Comparison of ENCODE assay signal across 8 cellular contexts in genomic region chr7:17941171-17941490, GRCh38. TPM values are rescaled to one million over a fixed set of nuclear protein-coding genes. Genes with fewer than 3 reads are reported as not detected.
DNase-seq lines count a peak whose midpoint lies in the region; ATAC-seq and TF ChIP-seq lines count a peak whose summit lies in the region.

No MANE protein-coding gene starts in this region.

- CTCF ChIA-PET in CD4-positive, alpha-beta memory T cell (lab: Charles Lee; ENCODE audit: partially characterized antibody) = no interaction called here

- POLR2A ChIA-PET in CD4-positive, alpha-beta memory T cell (lab: Charles Lee; ENCODE audit: partially characterized antibody) = interaction anchor here (2.6 kb wide), 1 partner anchor 12 kb away, joined by 9 read pairs; no protein-coding TSS in a partner anchor

- TF ChIP-seq CTCF in astrocyte of the spinal cord (IDR thresholded peaks at IDR 0.05; ENCODE audit: low read depth, low read length) (no peak), testis (IDR thresholded peaks at IDR 0.05) (no peak)

- H2AFZ ChIP-seq in Karpas-422 (ENCODE audit: low read length) = peak overlapping the region; percentile 15; the same call in 1 of the 2 replicates

- H3K27ac Mint-ChIP-seq in CD4-positive, alpha-beta memory T cell = peak overlapping the region; percentile 89 to 99 (median 99)

- no peaks in the 10 kb centered on the region for H3K27me3 ChIP-seq in CD4-positive, alpha-beta memory T cell (ENCODE audit: insufficient read depth, low read length)
- H3K27me3 ChIP-seq in Karpas-422 (ENCODE audit: low read length) (no peaks in the 10 kb centered on the region), testis (no peaks in the 10 kb centered on the region)

- H3K9ac ChIP-seq in Karpas-422 (ENCODE audit: low read length) = peak overlapping the region; percentile 96

- no peaks in the 10 kb centered on the region for H4K20me1 ChIP-seq in Karpas-422 (ENCODE audit: insufficient read depth, low read depth, low read length)

- H3K4me1 ChIP-seq in CD4-positive, alpha-beta memory T cell (ENCODE audit: insufficient read depth, low read length) = peaks cover 39% of the 10 kb centered on the region
- H3K4me1 ChIP-seq in Karpas-422 (ENCODE audit: low read length) (peaks cover 51% of the 10 kb centered on the region), testis (peaks cover 12% of the 10 kb centered on the region)

- peak in 4 of 5 donors; percentile 21 to 30 (median 27) for DNase-seq in CD4-positive, alpha-beta memory T cell
- DNase-seq in Karpas-422 (no peak), astrocyte of the spinal cord (ENCODE audit: low read depth, low spot score) (peak; percentile 13), left kidney (ENCODE audit: low read depth, low spot score) (peak; percentile 51), testis (no peak), UCSD-AML1 (lab: John Stamatoyannopoulos, UW; ENCODE audit: unreplicated experiment) (no peak)

- H3K4me3 Mint-ChIP-seq in CD4-positive, alpha-beta memory T cell = peak overlapping the region; percentile 89 to 99 (median 97)

- intact Hi-C loops in CD4-positive, alpha-beta memory T cell (cut with micrococcal nuclease) = loop anchor here (2.0 to 10.0 kb wide), 3 partner anchors 642 to 1294 kb away; partner anchors contain the start of genes AHR, ANKMY2 and BZW2
- intact Hi-C loops in testis (cut with DNase I; ENCODE audit: low total_unique reads) = no loop called here

- no peak for TF ChIP-seq POLR2A in testis (IDR thresholded peaks at IDR 0.05)

- no peaks in the 10 kb centered on the region for H3K36me3 ChIP-seq in CD4-positive, alpha-beta memory T cell (ENCODE audit: insufficient read depth, low read length)
- H3K36me3 ChIP-seq in Karpas-422 (ENCODE audit: insufficient read depth, low read length) (peaks cover 6% of the 10 kb centered on the region), testis (ENCODE audit: low read depth, missing control alignments) (no peaks in the 10 kb centered on the region)

- no peaks in the 10 kb centered on the region for H3K9me2 ChIP-seq in Karpas-422 (replicated peaks; ENCODE audit: insufficient read depth, low read length)

- no peaks in the 10 kb centered on the region for H3K27me3 Mint-ChIP-seq in CD4-positive, alpha-beta memory T cell

- H3K36me3 Mint-ChIP-seq in CD4-positive, alpha-beta memory T cell = peaks cover 4 to 18% of the 10 kb centered on the region in 2 donors

- WGBS in testis, 2 donors = 19 to 28% methylated on average over 5 of the region's 5 CpGs

- H3K4me1 Mint-ChIP-seq in CD4-positive, alpha-beta memory T cell = peaks cover 27 to 53% (median 41%) of the 10 kb centered on the region in 4 donors

- peak overlapping the region; percentile 82 to 85 for H3K4me3 ChIP-seq in CD4-positive, alpha-beta memory T cell (ENCODE audit: low read length in 2 of 2)
- H3K4me3 ChIP-seq in Karpas-422 (ENCODE audit: low read length) (peak overlapping the region; percentile 83), astrocyte of the spinal cord (ENCODE audit: low read depth, low read length) (peak overlapping the region; percentile 91), testis (peak overlapping the region; percentile 89 to 98)

- H3K27ac ChIP-seq in CD4-positive, alpha-beta memory T cell (ENCODE audit: low read depth, low read length) = peak overlapping the region; percentile 90
- H3K27ac ChIP-seq in Karpas-422 (ENCODE audit: low read length) (peak overlapping the region; percentile 96; the same call in 1 of the 2 replicates), testis (peak overlapping the region; percentile 98 to 99)

- H3K9me3 Mint-ChIP-seq in CD4-positive, alpha-beta memory T cell = no peaks in the 10 kb centered on the region

- peak overlapping the region; percentile 88 for H3K4me2 ChIP-seq in Karpas-422 (ENCODE audit: low read depth, low read length, poor library complexity, severe bottlenecking)

- ATAC-seq in HG02970 (IDR thresholded peaks at IDR 0.05; ENCODE audit: low FRiP score, unreplicated experiment) (no peak), GM18502 (IDR thresholded peaks at IDR 0.05; ENCODE audit: poor library complexity, unreplicated experiment) (no peak)

- no peaks in the 10 kb centered on the region for H3K9me3 ChIP-seq in CD4-positive, alpha-beta memory T cell (ENCODE audit: control insufficient read depth in 1 of 2, low read length in 2 of 2)
- H3K9me3 ChIP-seq in Karpas-422 (ENCODE audit: low read length) (no peaks in the 10 kb centered on the region), testis (no peaks in the 10 kb centered on the region)

- peaks cover 43% of the 10 kb centered on the region for H3K79me2 ChIP-seq in Karpas-422 (ENCODE audit: low read length)

- in situ Hi-C loops in astrocyte of the spinal cord (cut with HindIII; ENCODE audit: low sequenced_read_pairs) = no loop called here

RNA-seq across cellular contexts. Expression of gene SNX13, which starts 0.8 kb away (rescaled TPM):
- total RNA-seq in CD4-positive, alpha-beta memory T cell = 10 to 100 TPM; 34.6 to 36.0 TPM
- 10 to 100 TPM; 10.1 to 13.8 TPM for polyA plus RNA-seq in CD4-positive, alpha-beta memory T cell
- total RNA-seq in Karpas-422 (2014; rRNA removed; shearing (Covaris generic); ENCODE audit: low replicate concordance) = 53.2 and 59.7 TPM in 2 replicates
- 10 to 100 TPM; 61.8 to 73.5 TPM for total RNA-seq in testis
- 37.0 TPM for polyA plus RNA-seq in testis (ENCODE audit: insufficient read depth, low read depth, low replicate concordance)

Comparison
In these comparisons a context has a peak if more than half of its experiments do, and no peak if none do; other contexts are left out.
1. DNase-seq: peak in CD4-positive, alpha-beta memory T cell (4 of 5), astrocyte of the spinal cord (single experiment) and left kidney (single experiment); none in Karpas-422 (single experiment), testis (single experiment) and UCSD-AML1 (single experiment).
2. Peak in every context shown above with its lines, with median percentiles within 50 percentile points of each other: H3K27ac ChIP-seq and H3K4me3 ChIP-seq.